25 cellular contexts compared by ENCODE assay signal in the genomic region with DNA sequence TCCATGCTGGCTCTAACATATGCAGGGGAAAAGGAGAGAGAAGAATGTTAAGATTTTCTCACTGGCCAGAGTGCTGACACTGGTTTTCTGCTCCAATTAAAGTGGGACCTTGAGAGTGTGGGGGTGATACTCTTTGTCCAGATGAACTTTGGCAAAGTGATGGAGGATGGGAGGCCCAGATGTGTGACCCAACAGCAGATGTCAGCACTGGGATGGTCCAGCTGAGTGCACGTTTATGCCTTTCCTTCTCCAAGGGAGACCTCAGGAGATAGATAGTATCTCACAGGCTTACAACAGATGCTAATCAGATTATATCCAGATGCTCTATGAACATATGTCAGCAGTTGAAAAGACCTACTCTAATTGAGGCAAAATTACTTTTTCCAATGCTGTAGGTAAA. TPM values are rescaled to one million over a fixed set of nuclear protein-coding genes. Genes with fewer than 3 reads are reported as not detected.
A peak's percentile ranks its signal among the peaks of the same experiment; 100 is the strongest.
DNase-seq lines count a peak whose midpoint lies in the region; ATAC-seq and TF ChIP-seq lines count a peak whose summit lies in the region.
"Had no signal": no experiment of that assay in that cellular context is flagged by ENCODE, and none has a peak within 500 bp of the region (broad histone marks: within the 10 kb centered on the region; RNA-seq: fewer than 3 reads in every experiment).

No MANE protein-coding gene starts in this region.

- H3K79me2 ChIP-seq in SK-N-SH (ENCODE audit: insufficient read depth), result no peaks in the 10 kb centered on the region

- POLR2A ChIA-PET in SK-N-SH (lab: Yijun Ruan, JAX), result no interaction called here

- H3K4me3 ChIP-seq in heart right ventricle (no peak overlapping the region), right cardiac atrium (ENCODE audit: low read length) (no peak overlapping the region), SK-N-SH (ENCODE audit: low read depth in 2 of 2, low read length in 1 of 2) (no peak overlapping the region), Peyer's patch (no peak overlapping the region)
- H3K4me3 ChIP-seq: esophagus squamous epithelium, uterus had no signal

- TF ChIP-seq CTCF in heart right ventricle (IDR thresholded peaks at IDR 0.05) (peak in 2 of 9 donors; percentile 31 to 35), SK-N-SH (IDR thresholded peaks at IDR 0.05) (no peak), Peyer's patch (IDR thresholded peaks at IDR 0.05) (no peak)

- no peaks in the 10 kb centered on the region for H4K20me1 ChIP-seq in SK-N-SH (ENCODE audit: insufficient read depth)

- H3K36me3 ChIP-seq in heart right ventricle (no peaks in the 10 kb centered on the region), SK-N-SH (replicated peaks in 1 of 2; ENCODE audit: control insufficient read depth in 1 of 2, insufficient read depth in 2 of 2, low read length in 1 of 2) (peaks cover 0 to 5% of the 10 kb centered on the region in 2 experiments), Peyer's patch (no peaks in the 10 kb centered on the region)
- H3K36me3 ChIP-seq: esophagus squamous epithelium, uterus had no signal

- H3K27ac ChIP-seq in heart right ventricle (no peak overlapping the region), right cardiac atrium (ENCODE audit: low read length) (no peak overlapping the region), SK-N-SH (ENCODE audit: low read depth in 2 of 2, low read length in 1 of 2) (no peak overlapping the region; a peak in 1 of 4 replicates), Peyer's patch (peak overlapping the region in 1 of 4 donors; percentile 39)
- H3K27ac ChIP-seq: esophagus squamous epithelium, RWPE1, uterus had no signal

- peaks cover 3% of the 10 kb centered on the region for H3F3A ChIP-seq in SK-N-SH (replicated peaks; ENCODE audit: insufficient read depth)

- TF ChIP-seq POLR2A in Peyer's patch (IDR thresholded peaks at IDR 0.05), result no peak

- H3K9me2 ChIP-seq in SK-N-SH, result no peaks in the 10 kb centered on the region

- H2AFZ ChIP-seq in SK-N-SH (ENCODE audit: low read depth), result no peak overlapping the region

- no peak overlapping the region for H3K4me2 ChIP-seq in SK-N-SH

- no peaks in the 10 kb centered on the region for H3K27me3 ChIP-seq in heart right ventricle
- H3K27me3 ChIP-seq in right cardiac atrium (ENCODE audit: control insufficient read depth, insufficient read depth), result no peaks in the 10 kb centered on the region
- no peaks in the 10 kb centered on the region for H3K27me3 ChIP-seq in SK-N-SH (ENCODE audit: insufficient read depth)
- H3K27me3 ChIP-seq in Peyer's patch, result no peaks in the 10 kb centered on the region
- H3K27me3 ChIP-seq: esophagus squamous epithelium, uterus had no signal

- CTCF ChIA-PET in SK-N-SH (lab: Yijun Ruan, JAX), result interaction anchor here (0.7 to 1.6 kb wide), 6 partner anchors 15 to 113 kb away, joined by 3 to 5 read pairs (median 3); no protein-coding TSS in a partner anchor

- intact Hi-C loops in heart right ventricle (cut with DNase I) (no loop called here), right cardiac atrium (cut with DNase I) (no loop called here), sciatic nerve (cut with DNase I) (no loop called here)

- TF ChIP-seq RAD21 in SK-N-SH (IDR thresholded peaks at IDR 0.05; ENCODE audit: low read length), result peak; percentile 61

- H3K4me1 ChIP-seq in heart right ventricle (peaks cover 0 to 14% (median 5%) of the 10 kb centered on the region in 9 donors), right cardiac atrium (ENCODE audit: control insufficient read depth, insufficient read depth, low read length) (no peaks in the 10 kb centered on the region), SK-N-SH (ENCODE audit: control insufficient read depth in 1 of 2, insufficient read depth in 2 of 2, low read depth in 1 of 2, low read length in 1 of 2) (peaks cover 0 to 10% of the 10 kb centered on the region in 2 experiments; a peak in 2 of 4 replicates), Peyer's patch (no peaks in the 10 kb centered on the region)
- H3K4me1 ChIP-seq: esophagus squamous epithelium, uterus had no signal

- peak in 1 of 2 experiments; percentile 76; a peak in 1 of 4 replicates for TF ChIP-seq EP300 in SK-N-SH (IDR thresholded peaks at IDR 0.05; ENCODE audit: borderline replicate concordance in 1 of 2, low read depth in 1 of 2, low read length in 1 of 2)

- peak in 5 of 8 donors; percentile 34 to 58 (median 46) for ATAC-seq in heart right ventricle
- no peak for ATAC-seq in right cardiac atrium
- peak; percentile 85 for ATAC-seq in sciatic nerve
- ATAC-seq in GM19455 (IDR thresholded peaks at IDR 0.05; ENCODE audit: unreplicated experiment), result no peak
- ATAC-seq: activated T-helper 17 cell treated with anti-CD3 and anti-CD28 coated beads, Interleukin-2, amount 50 U/mL, for 72 hours; HCT116; left lobe of liver; natural killer cell treated with Interleukin-12 subunit alpha and Interleukin-12 subunit beta and Interleukin-15 and Interleukin-18, amount 100 ng/mL, for 72 hours; WTC11 had no signal

- H3K9ac ChIP-seq in SK-N-SH, result no peak overlapping the region

- no peaks in the 10 kb centered on the region for H3K9me3 ChIP-seq in heart right ventricle
- no peaks in the 10 kb centered on the region for H3K9me3 ChIP-seq in right cardiac atrium (ENCODE audit: control insufficient read depth, low read length)
- H3K9me3 ChIP-seq in SK-N-SH, result no peaks in the 10 kb centered on the region
- H3K9me3 ChIP-seq in Peyer's patch, result no peaks in the 10 kb centered on the region
- H3K9me3 ChIP-seq: esophagus squamous epithelium, uterus had no signal

- DNase-seq in heart right ventricle (peak in 1 of 2 donors; percentile 16), right cardiac atrium (no peak), SK-N-SH (peak; percentile 33), fibroblast of peridontal ligament (ENCODE audit: extremely low read depth) (peak; percentile 29), sciatic nerve (ENCODE audit: low spot score) (no peak), NCI-H146 treated with DMSO at 0.1 percent for 48 hours (lab: John Stamatoyannopoulos, UW; ENCODE audit: unreplicated experiment) (no peak), Peyer's patch (no peak)
- DNase-seq: ACHN; activated CD4-positive, alpha-beta T cell treated with anti-CD3 and anti-CD28 coated beads, Interleukin-2, amount 50 U/mL, for 4 hours; activated CD8-positive, alpha-beta memory T cell treated with anti-CD3 and anti-CD28 coated beads, Interleukin-2, amount 50 U/mL, for 4 hours; activated naive CD8-positive, alpha-beta T cell treated with anti-CD3 and anti-CD28 coated beads for 36 hours; DMS153; effector memory CD4-positive, alpha-beta T cell; esophagus squamous epithelium; NCI-H1417; NCI-H2107; T1000; uterus had no signal

- 13% methylated on average over 1 of the region's 1 CpG for WGBS in heart right ventricle, 2 donors
- 15% methylated on average over 1 of the region's 1 CpG for WGBS in right cardiac atrium
- 0% methylated on average over 1 of the region's 1 CpG for WGBS in SK-N-SH (ENCODE audit: low lambda C conversion rate)

TF ChIP-seq in SK-N-SH, 30 proteins besides CTCF, POLR2A, EP300 and RAD21 (continues in another document):
- TF ChIP-seq RCOR1 (IDR thresholded peaks at IDR 0.05; ENCODE audit: low read length) (peak; percentile 53; the same call in 1 of the 2 replicates), GATA2 (CRISPR knock-in tag; IDR thresholded peaks at IDR 0.05) (peak; percentile 80), SMC3 (IDR thresholded peaks at IDR 0.05; ENCODE audit: low read depth, low read length) (peak; percentile 11; the same call in 1 of the 2 replicates), ELF1 (IDR thresholded peaks at IDR 0.05) (no peak), POLR2AphosphoS5 (IDR thresholded peaks at IDR 0.05; ENCODE audit: low read depth, low read length) (no peak), TCF12 (IDR thresholded peaks at IDR 0.05) (peak; percentile 77)
- TF ChIP-seq, protein P1, sequence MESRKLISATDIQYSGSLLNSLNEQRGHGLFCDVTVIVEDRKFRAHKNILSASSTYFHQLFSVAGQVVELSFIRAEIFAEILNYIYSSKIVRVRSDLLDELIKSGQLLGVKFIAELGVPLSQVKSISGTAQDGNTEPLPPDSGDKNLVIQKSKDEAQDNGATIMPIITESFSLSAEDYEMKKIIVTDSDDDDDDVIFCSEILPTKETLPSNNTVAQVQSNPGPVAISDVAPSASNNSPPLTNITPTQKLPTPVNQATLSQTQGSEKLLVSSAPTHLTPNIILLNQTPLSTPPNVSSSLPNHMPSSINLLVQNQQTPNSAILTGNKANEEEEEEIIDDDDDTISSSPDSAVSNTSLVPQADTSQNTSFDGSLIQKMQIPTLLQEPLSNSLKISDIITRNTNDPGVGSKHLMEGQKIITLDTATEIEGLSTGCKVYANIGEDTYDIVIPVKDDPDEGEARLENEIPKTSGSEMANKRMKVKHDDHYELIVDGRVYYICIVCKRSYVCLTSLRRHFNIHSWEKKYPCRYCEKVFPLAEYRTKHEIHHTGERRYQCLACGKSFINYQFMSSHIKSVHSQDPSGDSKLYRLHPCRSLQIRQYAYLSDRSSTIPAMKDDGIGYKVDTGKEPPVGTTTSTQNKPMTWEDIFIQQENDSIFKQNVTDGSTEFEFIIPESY (IDR thresholded peaks at IDR 0.05; ENCODE audit: borderline replicate concordance, low read depth), result no peak
- TF ChIP-seq, protein P2, sequence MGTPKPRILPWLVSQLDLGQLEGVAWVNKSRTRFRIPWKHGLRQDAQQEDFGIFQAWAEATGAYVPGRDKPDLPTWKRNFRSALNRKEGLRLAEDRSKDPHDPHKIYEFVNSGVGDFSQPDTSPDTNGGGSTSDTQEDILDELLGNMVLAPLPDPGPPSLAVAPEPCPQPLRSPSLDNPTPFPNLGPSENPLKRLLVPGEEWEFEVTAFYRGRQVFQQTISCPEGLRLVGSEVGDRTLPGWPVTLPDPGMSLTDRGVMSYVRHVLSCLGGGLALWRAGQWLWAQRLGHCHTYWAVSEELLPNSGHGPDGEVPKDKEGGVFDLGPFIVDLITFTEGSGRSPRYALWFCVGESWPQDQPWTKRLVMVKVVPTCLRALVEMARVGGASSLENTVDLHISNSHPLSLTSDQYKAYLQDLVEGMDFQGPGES (IDR thresholded peaks at IDR 0.05; ENCODE audit: low read depth, low read length), result no peak
- TF ChIP-seq, protein P3, sequence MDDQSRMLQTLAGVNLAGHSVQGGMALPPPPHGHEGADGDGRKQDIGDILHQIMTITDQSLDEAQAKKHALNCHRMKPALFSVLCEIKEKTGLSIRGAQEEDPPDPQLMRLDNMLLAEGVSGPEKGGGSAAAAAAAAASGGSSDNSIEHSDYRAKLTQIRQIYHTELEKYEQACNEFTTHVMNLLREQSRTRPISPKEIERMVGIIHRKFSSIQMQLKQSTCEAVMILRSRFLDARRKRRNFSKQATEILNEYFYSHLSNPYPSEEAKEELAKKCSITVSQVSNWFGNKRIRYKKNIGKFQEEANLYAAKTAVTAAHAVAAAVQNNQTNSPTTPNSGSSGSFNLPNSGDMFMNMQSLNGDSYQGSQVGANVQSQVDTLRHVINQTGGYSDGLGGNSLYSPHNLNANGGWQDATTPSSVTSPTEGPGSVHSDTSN (IDR thresholded peaks at IDR 0.05), result no peak

RNA-seq across cellular contexts. Expression of a gene that starts 50.1 kb away (rescaled TPM):
- total RNA-seq in heart right ventricle, result 100 to 1,000 TPM in 1 of 10 donors, 10 to 100 TPM in 9; 76.6 to 103 (median 87.5) TPM
- polyA plus RNA-seq in heart right ventricle, result 10 to 100 TPM; 39.0 to 85.3 TPM
- 10 to 100 TPM; 62.8 to 75.1 (median 71.5) TPM for total RNA-seq in right cardiac atrium
- polyA plus RNA-seq in right cardiac atrium, result 86.4 TPM
- polyA plus RNA-seq in SK-N-SH (2012; rRNA removed), result 75.7 and 90.3 TPM in 2 replicates
- polyA plus RNA-seq in SK-N-SH (2012; cell fraction: cytosol; rRNA removed), result 107 and 114 TPM in 2 replicates
- polyA plus RNA-seq in SK-N-SH (2012; cell fraction: nucleus; rRNA removed), result 55.0 and 70.8 TPM in 2 replicates
- total RNA-seq in sciatic nerve, result 49.2 TPM
- total RNA-seq in Peyer's patch, result 10 to 100 TPM; 37.3 to 48.7 (median 38.2) TPM

Comparison
In these comparisons a context has a peak if more than half of its experiments do, and no peak if none do; other contexts are left out.
1. ATAC-seq: peak in heart right ventricle (5 of 8) and sciatic nerve (single experiment); none in right cardiac atrium (0 of 2) and GM19455 (single experiment).
2. DNase-seq: peak in SK-N-SH (single experiment) and fibroblast of peridontal ligament (single experiment); none in right cardiac atrium (0 of 3), sciatic nerve (single experiment), NCI-H146 treated with DMSO at 0.1 percent for 48 hours (single experiment) and Peyer's patch (0 of 3).